In the genomic region with DNA sequence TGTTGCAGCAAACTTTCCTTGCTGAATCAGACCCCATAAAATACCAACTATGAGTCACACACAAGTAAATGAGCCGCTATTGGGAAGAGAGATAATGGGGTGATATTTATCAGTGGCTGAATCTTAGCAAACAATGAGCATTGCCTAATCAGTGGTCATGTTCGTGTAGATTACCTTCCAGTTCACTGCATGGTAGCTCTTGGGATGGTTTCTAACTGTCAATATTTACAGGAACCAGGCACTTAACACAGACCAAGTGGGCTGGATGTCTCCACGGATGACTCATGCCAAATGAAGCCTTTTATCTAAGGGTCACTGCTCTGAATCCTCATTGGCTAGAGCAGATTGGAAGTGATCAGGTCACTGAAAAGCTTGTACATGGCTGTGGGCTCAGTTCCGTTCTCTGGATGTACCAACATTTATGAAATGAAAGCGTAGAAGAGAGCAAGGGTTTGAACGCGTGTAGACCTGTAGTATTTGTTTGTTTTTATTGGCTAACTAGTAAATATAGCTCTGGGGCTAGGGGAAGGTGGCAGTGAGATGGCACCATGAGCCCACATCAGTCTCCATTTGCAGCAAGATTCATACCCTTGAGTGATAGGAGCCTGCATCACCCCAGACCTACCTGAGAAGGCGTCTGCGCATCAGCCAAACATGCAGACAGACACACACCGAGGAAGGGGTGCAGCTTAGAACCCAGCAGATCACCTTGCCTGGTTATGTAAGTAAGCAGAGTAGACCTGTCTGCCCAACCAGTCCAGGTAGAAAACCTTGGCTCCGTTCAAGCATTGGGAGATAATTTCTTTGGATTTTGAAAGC, we compare ENCODE assay signal across 1 cellular context.
TF ChIP-seq lines count a peak whose summit lies in the region.

No MANE protein-coding gene starts in this region.

TF ChIP-seq in HepG2, 621 proteins besides CTCF, POLR2A, EP300 and RAD21 (continued from another document and continues in another):
- TF ChIP-seq, protein P1, sequence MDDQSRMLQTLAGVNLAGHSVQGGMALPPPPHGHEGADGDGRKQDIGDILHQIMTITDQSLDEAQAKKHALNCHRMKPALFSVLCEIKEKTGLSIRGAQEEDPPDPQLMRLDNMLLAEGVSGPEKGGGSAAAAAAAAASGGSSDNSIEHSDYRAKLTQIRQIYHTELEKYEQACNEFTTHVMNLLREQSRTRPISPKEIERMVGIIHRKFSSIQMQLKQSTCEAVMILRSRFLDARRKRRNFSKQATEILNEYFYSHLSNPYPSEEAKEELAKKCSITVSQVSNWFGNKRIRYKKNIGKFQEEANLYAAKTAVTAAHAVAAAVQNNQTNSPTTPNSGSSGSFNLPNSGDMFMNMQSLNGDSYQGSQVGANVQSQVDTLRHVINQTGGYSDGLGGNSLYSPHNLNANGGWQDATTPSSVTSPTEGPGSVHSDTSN (CRISPR knock-in tag; IDR thresholded peaks at IDR 0.05; ENCODE audit: borderline replicate concordance): no peak
- TF ChIP-seq FOXK1 (CRISPR knock-in tag; IDR thresholded peaks at IDR 0.05; ENCODE audit: borderline replicate concordance, low read depth): peak; percentile 97
- TF ChIP-seq KDM1A (CRISPR knock-in tag; IDR thresholded peaks at IDR 0.05): peak; percentile 86
- peak; percentile 98 for TF ChIP-seq RXRB (CRISPR knock-in tag; IDR thresholded peaks at IDR 0.05; ENCODE audit: borderline replicate concordance)
- TF ChIP-seq KDM5A (IDR thresholded peaks at IDR 0.05; ENCODE audit: borderline replicate concordance, low read length): no peak
- no peak for TF ChIP-seq CHCHD3 (CRISPR knock-in tag; IDR thresholded peaks at IDR 0.05)
- TF ChIP-seq HNF4A (CRISPR knock-in tag; IDR thresholded peaks at IDR 0.05): peak; percentile 93
- TF ChIP-seq, protein P2, sequence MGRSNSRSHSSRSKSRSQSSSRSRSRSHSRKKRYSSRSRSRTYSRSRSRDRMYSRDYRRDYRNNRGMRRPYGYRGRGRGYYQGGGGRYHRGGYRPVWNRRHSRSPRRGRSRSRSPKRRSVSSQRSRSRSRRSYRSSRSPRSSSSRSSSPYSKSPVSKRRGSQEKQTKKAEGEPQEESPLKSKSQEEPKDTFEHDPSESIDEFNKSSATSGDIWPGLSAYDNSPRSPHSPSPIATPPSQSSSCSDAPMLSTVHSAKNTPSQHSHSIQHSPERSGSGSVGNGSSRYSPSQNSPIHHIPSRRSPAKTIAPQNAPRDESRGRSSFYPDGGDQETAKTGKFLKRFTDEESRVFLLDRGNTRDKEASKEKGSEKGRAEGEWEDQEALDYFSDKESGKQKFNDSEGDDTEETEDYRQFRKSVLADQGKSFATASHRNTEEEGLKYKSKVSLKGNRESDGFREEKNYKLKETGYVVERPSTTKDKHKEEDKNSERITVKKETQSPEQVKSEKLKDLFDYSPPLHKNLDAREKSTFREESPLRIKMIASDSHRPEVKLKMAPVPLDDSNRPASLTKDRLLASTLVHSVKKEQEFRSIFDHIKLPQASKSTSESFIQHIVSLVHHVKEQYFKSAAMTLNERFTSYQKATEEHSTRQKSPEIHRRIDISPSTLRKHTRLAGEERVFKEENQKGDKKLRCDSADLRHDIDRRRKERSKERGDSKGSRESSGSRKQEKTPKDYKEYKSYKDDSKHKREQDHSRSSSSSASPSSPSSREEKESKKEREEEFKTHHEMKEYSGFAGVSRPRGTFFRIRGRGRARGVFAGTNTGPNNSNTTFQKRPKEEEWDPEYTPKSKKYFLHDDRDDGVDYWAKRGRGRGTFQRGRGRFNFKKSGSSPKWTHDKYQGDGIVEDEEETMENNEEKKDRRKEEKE (IDR thresholded peaks at IDR 0.05): no peak
- TF ChIP-seq, protein P3, sequence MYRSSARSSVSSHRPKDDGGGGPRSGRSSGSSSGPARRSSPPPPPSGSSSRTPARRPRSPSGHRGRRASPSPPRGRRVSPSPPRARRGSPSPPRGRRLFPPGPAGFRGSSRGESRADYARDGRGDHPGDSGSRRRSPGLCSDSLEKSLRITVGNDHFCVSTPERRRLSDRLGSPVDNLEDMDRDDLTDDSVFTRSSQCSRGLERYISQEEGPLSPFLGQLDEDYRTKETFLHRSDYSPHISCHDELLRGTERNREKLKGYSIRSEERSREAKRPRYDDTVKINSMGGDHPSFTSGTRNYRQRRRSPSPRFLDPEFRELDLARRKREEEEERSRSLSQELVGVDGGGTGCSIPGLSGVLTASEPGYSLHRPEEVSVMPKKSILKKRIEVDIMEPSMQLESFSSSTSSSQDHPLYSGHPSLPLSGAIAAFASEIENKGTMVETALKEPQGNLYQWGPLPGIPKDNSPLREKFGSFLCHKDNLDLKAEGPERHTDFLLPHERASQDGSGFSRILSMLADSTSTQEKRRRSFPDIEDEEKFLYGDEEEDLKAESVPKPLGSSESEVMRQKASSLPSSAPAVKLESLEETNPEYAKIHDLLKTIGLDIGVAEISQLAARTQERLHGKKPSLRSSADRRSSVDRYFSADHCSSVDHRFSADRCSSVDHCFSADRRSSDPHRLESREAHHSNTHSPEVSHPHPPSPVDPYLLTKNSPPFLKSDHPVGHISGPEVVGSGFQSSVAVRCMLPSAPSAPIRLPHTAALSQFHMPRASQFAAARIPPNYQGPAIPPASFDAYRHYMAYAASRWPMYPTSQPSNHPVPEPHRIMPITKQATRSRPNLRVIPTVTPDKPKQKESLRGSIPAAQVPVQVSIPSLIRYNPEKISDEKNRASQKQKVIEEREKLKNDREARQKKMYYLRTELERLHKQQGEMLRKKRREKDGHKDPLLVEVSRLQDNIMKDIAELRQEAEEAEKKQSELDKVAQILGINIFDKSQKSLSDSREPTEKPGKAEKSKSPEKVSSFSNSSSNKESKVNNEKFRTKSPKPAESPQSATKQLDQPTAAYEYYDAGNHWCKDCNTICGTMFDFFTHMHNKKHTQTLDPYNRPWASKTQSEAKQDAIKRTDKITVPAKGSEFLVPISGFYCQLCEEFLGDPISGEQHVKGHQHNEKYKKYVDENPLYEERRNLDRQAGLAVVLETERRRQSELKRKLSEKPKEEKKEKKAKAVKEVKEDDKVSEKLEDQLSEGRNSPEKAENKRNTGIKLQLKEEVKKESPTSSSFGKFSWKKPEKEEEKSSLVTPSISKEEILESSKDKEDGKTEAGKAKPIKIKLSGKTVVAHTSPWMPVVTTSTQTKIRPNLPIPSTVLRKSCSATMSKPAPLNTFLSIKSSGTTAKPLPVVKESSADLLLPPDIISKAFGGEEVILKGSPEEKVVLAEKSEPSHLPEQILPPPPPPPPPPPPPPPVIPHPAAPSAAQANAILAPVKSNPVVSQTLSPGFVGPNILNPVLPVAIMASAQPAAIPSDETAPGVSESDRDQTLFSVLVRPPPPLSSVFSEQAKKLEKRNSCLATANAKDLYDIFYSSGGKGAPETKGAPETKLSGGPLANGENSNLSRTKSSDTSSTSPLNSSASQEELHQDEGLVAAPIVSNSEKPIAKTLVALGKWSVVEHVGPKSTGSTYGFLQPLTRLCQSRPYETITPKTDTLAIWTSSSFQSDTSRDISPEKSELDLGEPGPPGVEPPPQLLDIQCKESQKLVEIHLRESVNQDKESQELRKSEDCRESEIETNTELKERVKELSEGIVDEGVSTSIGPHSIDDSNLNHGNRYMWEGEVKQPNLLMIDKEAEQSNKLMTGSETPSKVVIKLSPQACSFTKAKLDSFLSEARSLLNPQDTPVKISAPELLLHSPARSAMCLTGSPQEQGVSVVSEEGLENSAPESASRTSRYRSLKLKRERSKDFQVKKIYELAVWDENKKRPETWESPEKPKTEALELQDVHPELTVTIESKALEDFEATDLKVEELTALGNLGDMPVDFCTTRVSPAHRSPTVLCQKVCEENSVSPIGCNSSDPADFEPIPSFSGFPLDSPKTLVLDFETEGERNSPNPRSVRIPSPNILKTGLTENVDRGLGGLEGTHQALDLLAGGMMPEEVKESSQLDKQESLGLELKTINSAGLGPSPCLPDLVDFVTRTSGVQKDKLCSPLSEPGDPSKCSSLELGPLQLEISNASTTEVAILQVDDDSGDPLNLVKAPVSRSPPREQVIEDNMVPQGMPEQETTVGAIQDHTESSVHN (CRISPR knock-in tag; IDR thresholded peaks at IDR 0.05): no peak
- no peak for TF ChIP-seq ZNF883 (CRISPR knock-in tag; IDR thresholded peaks at IDR 0.05; ENCODE audit: not compliant biosample characterization)
- TF ChIP-seq SP2 (CRISPR knock-in tag; IDR thresholded peaks at IDR 0.05): no peak
- TF ChIP-seq KLF9 (CRISPR knock-in tag; IDR thresholded peaks at IDR 0.05; ENCODE audit: low read depth): peak; percentile 47; the same call in 1 of the 2 replicates
- no peak for TF ChIP-seq JARID2 (CRISPR knock-in tag; IDR thresholded peaks at IDR 0.05; ENCODE audit: insufficient replicate concordance)
- no peak for TF ChIP-seq SNAI1 (CRISPR knock-in tag; IDR thresholded peaks at IDR 0.05; ENCODE audit: borderline replicate concordance)
- no peak for TF ChIP-seq HOXA9 (CRISPR knock-in tag; IDR thresholded peaks at IDR 0.05; ENCODE audit: borderline replicate concordance)
- peak; percentile 98 for TF ChIP-seq NR2F6 (IDR thresholded peaks at IDR 0.05)
- TF ChIP-seq NR2F6 (CRISPR knock-in tag; IDR thresholded peaks at IDR 0.05): peak; percentile 97
- no peak for TF ChIP-seq CBX1 (IDR thresholded peaks at IDR 0.05; ENCODE audit: low read depth)
- peak; percentile 80; the same call in 1 of the 2 replicates for TF ChIP-seq NCOR1 (IDR thresholded peaks at IDR 0.05; ENCODE audit: borderline replicate concordance, low read length)
- peak; percentile 96 for TF ChIP-seq ERF (CRISPR knock-in tag; IDR thresholded peaks at IDR 0.05)
- TF ChIP-seq SMC3 (IDR thresholded peaks at IDR 0.05; ENCODE audit: low read length): peak; percentile 50
- TF ChIP-seq ZNF75D (CRISPR knock-in tag; IDR thresholded peaks at IDR 0.05; ENCODE audit: borderline replicate concordance): no peak
- TF ChIP-seq HNRNPUL1 (IDR thresholded peaks at IDR 0.05; ENCODE audit: low read depth, low read length): no peak
- TF ChIP-seq ZNF335 (CRISPR knock-in tag; IDR thresholded peaks at IDR 0.05): peak; percentile 76
- peak; percentile 73 for TF ChIP-seq ATF1 (CRISPR knock-in tag; IDR thresholded peaks at IDR 0.05)
- TF ChIP-seq, protein P4, sequence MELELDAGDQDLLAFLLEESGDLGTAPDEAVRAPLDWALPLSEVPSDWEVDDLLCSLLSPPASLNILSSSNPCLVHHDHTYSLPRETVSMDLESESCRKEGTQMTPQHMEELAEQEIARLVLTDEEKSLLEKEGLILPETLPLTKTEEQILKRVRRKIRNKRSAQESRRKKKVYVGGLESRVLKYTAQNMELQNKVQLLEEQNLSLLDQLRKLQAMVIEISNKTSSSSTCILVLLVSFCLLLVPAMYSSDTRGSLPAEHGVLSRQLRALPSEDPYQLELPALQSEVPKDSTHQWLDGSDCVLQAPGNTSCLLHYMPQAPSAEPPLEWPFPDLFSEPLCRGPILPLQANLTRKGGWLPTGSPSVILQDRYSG (CRISPR knock-in tag; IDR thresholded peaks at IDR 0.05): no peak
- peak; percentile 99 for TF ChIP-seq BCL6 (CRISPR knock-in tag; IDR thresholded peaks at IDR 0.05)
- TF ChIP-seq POGZ (CRISPR knock-in tag; IDR thresholded peaks at IDR 0.05): peak; percentile 89
- TF ChIP-seq RNF2 (conservative IDR thresholded peaks at IDR 0.05; ENCODE audit: low read depth): peak; percentile 31; the same call in 1 of the 2 replicates
- TF ChIP-seq MTF2 (CRISPR knock-in tag; IDR thresholded peaks at IDR 0.05; ENCODE audit: borderline replicate concordance): no peak
- TF ChIP-seq, protein P5, sequence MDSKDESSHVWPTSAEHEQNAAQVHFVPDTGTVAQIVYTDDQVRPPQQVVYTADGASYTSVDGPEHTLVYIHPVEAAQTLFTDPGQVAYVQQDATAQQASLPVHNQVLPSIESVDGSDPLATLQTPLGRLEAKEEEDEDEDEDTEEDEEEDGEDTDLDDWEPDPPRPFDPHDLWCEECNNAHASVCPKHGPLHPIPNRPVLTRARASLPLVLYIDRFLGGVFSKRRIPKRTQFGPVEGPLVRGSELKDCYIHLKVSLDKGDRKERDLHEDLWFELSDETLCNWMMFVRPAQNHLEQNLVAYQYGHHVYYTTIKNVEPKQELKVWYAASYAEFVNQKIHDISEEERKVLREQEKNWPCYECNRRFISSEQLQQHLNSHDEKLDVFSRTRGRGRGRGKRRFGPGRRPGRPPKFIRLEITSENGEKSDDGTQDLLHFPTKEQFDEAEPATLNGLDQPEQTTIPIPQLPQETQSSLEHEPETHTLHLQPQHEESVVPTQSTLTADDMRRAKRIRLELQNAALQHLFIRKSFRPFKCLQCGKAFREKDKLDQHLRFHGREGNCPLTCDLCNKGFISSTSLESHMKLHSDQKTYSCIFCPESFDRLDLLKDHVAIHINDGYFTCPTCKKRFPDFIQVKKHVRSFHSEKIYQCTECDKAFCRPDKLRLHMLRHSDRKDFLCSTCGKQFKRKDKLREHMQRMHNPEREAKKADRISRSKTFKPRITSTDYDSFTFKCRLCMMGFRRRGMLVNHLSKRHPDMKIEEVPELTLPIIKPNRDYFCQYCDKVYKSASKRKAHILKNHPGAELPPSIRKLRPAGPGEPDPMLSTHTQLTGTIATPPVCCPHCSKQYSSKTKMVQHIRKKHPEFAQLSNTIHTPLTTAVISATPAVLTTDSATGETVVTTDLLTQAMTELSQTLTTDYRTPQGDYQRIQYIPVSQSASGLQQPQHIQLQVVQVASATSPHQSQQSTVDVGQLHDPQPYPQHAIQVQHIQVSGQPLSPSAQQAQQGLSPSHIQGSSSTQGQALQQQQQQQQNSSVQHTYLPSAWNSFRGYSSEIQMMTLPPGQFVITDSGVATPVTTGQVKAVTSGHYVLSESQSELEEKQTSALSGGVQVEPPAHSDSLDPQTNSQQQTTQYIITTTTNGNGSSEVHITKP (CRISPR knock-in tag; IDR thresholded peaks at IDR 0.05; ENCODE audit: low read depth): peak; percentile 83
- peak; percentile 82 for TF ChIP-seq ATF7 (IDR thresholded peaks at IDR 0.05)
- peak; percentile 92; the same call in 1 of the 2 replicates for TF ChIP-seq ATF7 (CRISPR knock-in tag; IDR thresholded peaks at IDR 0.05)
- TF ChIP-seq BRCA1 (CRISPR knock-in tag; IDR thresholded peaks at IDR 0.05): peak; percentile 86
- TF ChIP-seq MLLT10 (CRISPR knock-in tag; IDR thresholded peaks at IDR 0.05): no peak
- 0 out of 2 replicates have a peak, but pooled peaks have one; percentile 3 for TF ChIP-seq SMARCE1 (IDR thresholded peaks at IDR 0.05; ENCODE audit: borderline replicate concordance)
- TF ChIP-seq ZNF124 (CRISPR knock-in tag; IDR thresholded peaks at IDR 0.05): peak; percentile 35; the same call in 1 of the 2 replicates
- TF ChIP-seq, protein P6, sequence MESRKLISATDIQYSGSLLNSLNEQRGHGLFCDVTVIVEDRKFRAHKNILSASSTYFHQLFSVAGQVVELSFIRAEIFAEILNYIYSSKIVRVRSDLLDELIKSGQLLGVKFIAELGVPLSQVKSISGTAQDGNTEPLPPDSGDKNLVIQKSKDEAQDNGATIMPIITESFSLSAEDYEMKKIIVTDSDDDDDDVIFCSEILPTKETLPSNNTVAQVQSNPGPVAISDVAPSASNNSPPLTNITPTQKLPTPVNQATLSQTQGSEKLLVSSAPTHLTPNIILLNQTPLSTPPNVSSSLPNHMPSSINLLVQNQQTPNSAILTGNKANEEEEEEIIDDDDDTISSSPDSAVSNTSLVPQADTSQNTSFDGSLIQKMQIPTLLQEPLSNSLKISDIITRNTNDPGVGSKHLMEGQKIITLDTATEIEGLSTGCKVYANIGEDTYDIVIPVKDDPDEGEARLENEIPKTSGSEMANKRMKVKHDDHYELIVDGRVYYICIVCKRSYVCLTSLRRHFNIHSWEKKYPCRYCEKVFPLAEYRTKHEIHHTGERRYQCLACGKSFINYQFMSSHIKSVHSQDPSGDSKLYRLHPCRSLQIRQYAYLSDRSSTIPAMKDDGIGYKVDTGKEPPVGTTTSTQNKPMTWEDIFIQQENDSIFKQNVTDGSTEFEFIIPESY (CRISPR knock-in tag; IDR thresholded peaks at IDR 0.05): peak; percentile 88
